In genomic region chr16:15143238-15143600, GRCh38 we compare ENCODE assay signal across 7 cellular contexts. TPM values are rescaled to one million over a fixed set of nuclear protein-coding genes. Genes with fewer than 3 reads are reported as not detected.
DNase-seq lines count a peak whose midpoint lies in the region; ATAC-seq, FAIRE-seq and TF ChIP-seq lines count a peak whose summit lies in the region.
"Not testable (repeated sequence)": the region's sequence is repeated elsewhere in the genome, so short reads cannot be mapped to it uniquely, and the experiment has no call there.

No MANE protein-coding gene starts in this region.

- ATAC-seq in K562, gastroesophageal sphincter: not testable (repeated sequence)
- ATAC-seq in right cardiac atrium, result peak; percentile 4 to 8

- intact Hi-C loops in K562 (cut with micrococcal nuclease); right cardiac atrium (cut with DNase I): not testable (repeated sequence)

- not testable (repeated sequence) for H3K27me3 ChIP-seq in HUES48 (ENCODE audit: control insufficient read depth, insufficient read depth, low read length); K562 (ENCODE audit: control insufficient read depth in 2 of 2, insufficient read depth in 2 of 2, low read length in 2 of 2); gastroesophageal sphincter; right cardiac atrium (ENCODE audit: control insufficient read depth, insufficient read depth); muscle layer of colon (ENCODE audit: control insufficient read depth in 1 of 2, insufficient read depth in 2 of 2, low read length in 2 of 2); smooth muscle cell (ENCODE audit: low read depth); tibial nerve

- not testable (repeated sequence) for DNase-seq in K562 (ENCODE audit: extremely low read depth in 1 of 4, low spot score in 3 of 4); right cardiac atrium; smooth muscle cell (lab: John Stamatoyannopoulos, UW; ENCODE audit: unreplicated experiment); tibial nerve (ENCODE audit: low spot score in 2 of 2)

- TF ChIP-seq POLR2A in K562 (conservative IDR thresholded peaks at IDR 0.05); gastroesophageal sphincter (IDR thresholded peaks at IDR 0.05); tibial nerve (IDR thresholded peaks at IDR 0.05): not testable (repeated sequence)

- TF ChIP-seq CTCF in K562 (IDR thresholded peaks at IDR 0.05 in 2 of 3, conservative IDR thresholded peaks at IDR 0.05 in 1 of 3; ENCODE audit: insufficient read depth in 2 of 3, low read depth in 1 of 3, low read length in 3 of 3); gastroesophageal sphincter (IDR thresholded peaks at IDR 0.05); smooth muscle cell (IDR thresholded peaks at IDR 0.05; ENCODE audit: borderline replicate concordance, insufficient read depth, poor library complexity, severe bottlenecking); tibial nerve (IDR thresholded peaks at IDR 0.05): not testable (repeated sequence)

- H3K36me3 ChIP-seq in HUES48 (ENCODE audit: control insufficient read depth, insufficient read depth, low read length); K562 (ENCODE audit: control insufficient read depth, insufficient read depth, low read length); gastroesophageal sphincter; muscle layer of colon (ENCODE audit: insufficient read depth, low read length); smooth muscle cell (ENCODE audit: low read depth); tibial nerve: not testable (repeated sequence)

- H3K4me2 ChIP-seq in K562 (ENCODE audit: insufficient read depth, low read length), result not testable (repeated sequence)
- H3K4me2 ChIP-seq in smooth muscle cell, result peak overlapping the region; percentile 84

- H3K4me1 ChIP-seq in HUES48 (ENCODE audit: control insufficient read depth, insufficient read depth, low read length); right cardiac atrium (ENCODE audit: control insufficient read depth, insufficient read depth, low read length): not testable (repeated sequence)
- H3K4me1 ChIP-seq in K562 (replicated peaks in 1 of 2; ENCODE audit: control insufficient read depth in 2 of 2, insufficient read depth in 2 of 2, low read length in 2 of 2) (peaks cover 0 to 52% of the 10 kb centered on the region in 2 experiments; a peak in 2 of 5 replicates), gastroesophageal sphincter (peaks cover 7 to 88% (median 71%) of the 10 kb centered on the region in 3 donors), muscle layer of colon (ENCODE audit: insufficient read depth, low read length) (peaks cover 39% of the 10 kb centered on the region), smooth muscle cell (ENCODE audit: low read depth) (peaks cover 13% of the 10 kb centered on the region), tibial nerve (peaks cover 0 to 78% (median 36%) of the 10 kb centered on the region in 4 donors)

- H4K20me1 ChIP-seq in K562 (replicated peaks; ENCODE audit: control insufficient read depth, insufficient read depth, low read length), result not testable (repeated sequence)
- peaks cover 76% of the 10 kb centered on the region for H4K20me1 ChIP-seq in smooth muscle cell (ENCODE audit: low read depth)

- BruUV-seq in K562 (replicated peaks; lab: Mats Ljungman, UMichigan), result not testable (repeated sequence)

- H3K27ac ChIP-seq in HUES48 (ENCODE audit: low read depth, low read length) (peak overlapping the region; percentile 76), gastroesophageal sphincter (peak overlapping the region; percentile 90 to 96 (median 96)), muscle layer of colon (ENCODE audit: low read depth, low read length) (peak overlapping the region; percentile 93), tibial nerve (peak overlapping the region in 3 of 4 donors; percentile 48 to 81 (median 78))
- not testable (repeated sequence) for H3K27ac ChIP-seq in K562 (ENCODE audit: extremely low read depth, low read depth, low read length); right cardiac atrium (ENCODE audit: low read length); smooth muscle cell (ENCODE audit: low read depth)

- not testable (repeated sequence) for H3K4me3 ChIP-seq in HUES48 (ENCODE audit: low read depth, low read length); K562; right cardiac atrium (ENCODE audit: low read length); muscle layer of colon (ENCODE audit: low read depth in 1 of 2, low read length in 2 of 2); smooth muscle cell; tibial nerve
- H3K4me3 ChIP-seq in gastroesophageal sphincter, result peak overlapping the region in 1 of 2 donors; percentile 44

- 69% methylated on average over 5 of the region's 15 CpGs for WGBS in K562 (ENCODE audit: insufficient coverage, low coverage, missing lambda C conversion rate)
- no CpG with 5 or more reads among the region's 15 CpGs for WGBS in gastroesophageal sphincter (ENCODE audit: low coverage in 1 of 2), 2 donors
- WGBS in right cardiac atrium, result 48% methylated on average over 10 of the region's 15 CpGs
- 57% methylated on average over 10 of the region's 15 CpGs for WGBS in smooth muscle cell (ENCODE audit: low lambda C conversion rate)
- WGBS in tibial nerve, 2 donors, result 13% methylated on average over 3 of the region's 15 CpGs; no CpG with 5 or more reads in 1 of the 2 donors

- POLR2A ChIA-PET in K562 (lab: Yijun Ruan, JAX), result not testable (repeated sequence)

- H3K9ac ChIP-seq in HUES48 (ENCODE audit: low read depth, low read length); K562 (ENCODE audit: insufficient read depth in 1 of 2, low read depth in 2 of 2, low read length in 2 of 2); muscle layer of colon (ENCODE audit: low read length); smooth muscle cell (ENCODE audit: low read depth): not testable (repeated sequence)

- H3K79me2 ChIP-seq in K562 (ENCODE audit: control insufficient read depth, insufficient read depth, low read length) (peaks cover 22% of the 10 kb centered on the region), smooth muscle cell (ENCODE audit: low read depth) (peaks cover 61% of the 10 kb centered on the region)

- not testable (repeated sequence) for H3K9me3 ChIP-seq in HUES48 (ENCODE audit: control insufficient read depth, insufficient read depth, low read length); K562 (replicated peaks; ENCODE audit: control insufficient read depth, insufficient read depth, low read depth, low read length); gastroesophageal sphincter; right cardiac atrium (ENCODE audit: control insufficient read depth, low read length); muscle layer of colon (ENCODE audit: low read length); smooth muscle cell (replicated peaks; ENCODE audit: low read depth); tibial nerve

- not testable (repeated sequence) for TF ChIP-seq RAD21 in K562 (CRISPR knock-in tag; conservative IDR thresholded peaks at IDR 0.05 in 1 of 2, IDR thresholded peaks at IDR 0.05 in 1 of 2)

- in situ Hi-C loops in K562 (cut with MboI), result not testable (repeated sequence)

- FAIRE-seq in K562 (lab: Jason Lieb, UNC), result not testable (repeated sequence)

- not testable (repeated sequence) for H3F3A ChIP-seq in smooth muscle cell (ENCODE audit: low read depth)

- H3K9me1 ChIP-seq in K562 (ENCODE audit: control insufficient read depth, insufficient read depth, low read length), result not testable (repeated sequence)

- TF ChIP-seq EP300 in K562 (IDR thresholded peaks at IDR 0.05; ENCODE audit: low read length); gastroesophageal sphincter (IDR thresholded peaks at IDR 0.05); tibial nerve (IDR thresholded peaks at IDR 0.05): not testable (repeated sequence)

- CTCF ChIA-PET in K562 (lab: Yijun Ruan, JAX; ENCODE audit: low intra/inter-chr PET ratio), result not testable (repeated sequence)

- H2AFZ ChIP-seq in K562 (ENCODE audit: low read depth, low read length); smooth muscle cell (ENCODE audit: low read depth): not testable (repeated sequence)

RNA-seq across cellular contexts. Expression of gene RRN3, which starts 49.1 kb away (rescaled TPM):
- 31.3 and 50.9 TPM in 2 replicates for total RNA-seq in K562 (2011; cell fraction: chromatin; rRNA removed; ENCODE audit: low replicate concordance)
- total RNA-seq in K562 (2011; cell fraction: nucleolus; rRNA removed), result 11.5 and 14.5 TPM in 2 replicates
- total RNA-seq in K562 (2011; cell fraction: nucleoplasm; rRNA removed), result 17.4 and 19.7 TPM in 2 replicates
- total RNA-seq in K562 (2014; rRNA removed) (22.2 and 23.9 TPM in 2 replicates), K562 (2014; rRNA removed; fragmentation: Illumina TruSeq; extraction: Trizol) (37.3 and 40.5 TPM in 2 replicates), K562 (2015; rRNA removed; fragmentation: Illumina TruSeq; extraction: Trizol) (33.9 and 35.7 TPM in 2 replicates), K562 (2021) (27.8 and 28.0 TPM in 2 replicates), gastroesophageal sphincter (10 to 100 TPM; 27.9 to 42.3 (median 31.1) TPM), right cardiac atrium (10 to 100 TPM; 22.3 to 25.5 (median 24.0) TPM), smooth muscle cell (47.1 and 48.6 TPM in 2 replicates), tibial nerve (10 to 100 TPM; 25.5 to 39.6 (median 36.0) TPM)
- polyA plus RNA-seq in K562 (2011; rRNA removed) (27.4 and 49.5 TPM in 2 replicates), K562 (2014; fragmentation: Illumina TruSeq; extraction: Trizol) (26.4 and 26.7 TPM in 2 replicates), K562 (2014; fragmentation: Nextera tagmentation; extraction: Ambion mirVana) (10 to 100 TPM; 22.6 to 38.5 TPM), K562 (2014; rRNA removed) (28.4 and 28.6 TPM in 2 replicates), right cardiac atrium (13.1 TPM), smooth muscle cell (17.1 and 17.7 TPM in 2 replicates)
- 12.5 and 15.7 TPM in 2 replicates for polyA plus RNA-seq in K562 (2011; cell fraction: cytosol; rRNA removed)
- polyA plus RNA-seq in K562 (2011; cell fraction: nucleus; rRNA removed), result 21.6 and 22.9 TPM in 2 replicates
- polyA plus RNA-seq in K562 (2012), result 11.6 and 18.3 TPM in 2 replicates
- 41.8 and 65.6 TPM in 2 replicates for polyA minus RNA-seq in K562 (2011; rRNA and poly(A)+ RNA removed)
- 15.0 and 26.1 TPM in 2 replicates for polyA minus RNA-seq in K562 (2011; cell fraction: cytosol; rRNA and poly(A)+ RNA removed)
- polyA minus RNA-seq in K562 (2011; cell fraction: nucleus; rRNA and poly(A)+ RNA removed), result 11.0 and 14.8 TPM in 2 replicates
